ENCODE assay signal across 9 cellular contexts in the genomic region with DNA sequence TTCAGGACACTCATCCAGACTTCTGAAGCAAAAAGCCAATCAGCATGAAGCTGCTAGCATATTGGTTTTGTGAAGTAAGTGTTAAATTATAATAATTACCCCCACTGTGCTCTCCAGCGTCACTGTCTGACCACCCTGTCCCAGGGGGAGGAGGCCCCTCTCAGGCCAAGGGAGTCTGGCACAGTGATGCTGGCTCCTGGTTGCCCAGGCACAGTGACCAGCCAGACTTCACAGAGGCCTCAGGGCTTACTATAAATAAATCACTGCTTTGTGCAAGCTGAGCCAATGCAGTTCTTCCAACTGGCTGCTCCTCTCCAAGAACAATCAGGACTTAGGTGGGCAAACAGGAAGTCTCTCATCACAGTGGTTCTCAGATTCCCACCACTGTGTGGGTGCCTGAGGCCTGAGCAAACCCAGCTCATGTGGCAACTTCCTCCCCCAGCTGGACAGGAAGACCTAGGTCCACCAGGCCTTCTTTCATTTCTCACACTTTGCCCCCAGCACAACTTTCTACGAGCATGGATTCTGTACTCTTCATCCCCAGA. TPM values are rescaled to one million over a fixed set of nuclear protein-coding genes. Genes with fewer than 3 reads are reported as not detected.
DNase-seq lines count a peak whose midpoint lies in the region; ATAC-seq and TF ChIP-seq lines count a peak whose summit lies in the region.
"Had no signal": no experiment of that assay in that cellular context is flagged by ENCODE, and none has a peak within 500 bp of the region (broad histone marks: within the 10 kb centered on the region; RNA-seq: fewer than 3 reads in every experiment).

No MANE protein-coding gene starts in this region.

- H3K27ac ChIP-seq in body of pancreas (peak overlapping the region in 3 of 4 donors; percentile 80 to 91 (median 81)), prostate gland (no peak overlapping the region)
- no peak overlapping the region for H3K27ac ChIP-seq in effector memory CD4-positive, alpha-beta T cell (ENCODE audit: insufficient read depth, low read length, poor library complexity, severe bottlenecking)

- H3K27me3 Mint-ChIP-seq in mesothelial cell of epicardium (ENCODE audit: low read depth), result peaks cover 26% of the 10 kb centered on the region

- DNase-seq in CD1c-positive myeloid dendritic cell (ENCODE audit: extremely low spot score) (peak; percentile 64), HT1080 (ENCODE audit: low read depth) (peak; percentile 89), body of pancreas (no peak), mesothelial cell of epicardium (ENCODE audit: low spot score in 2 of 2, unreplicated experiment in 2 of 2) (no peak), prostate gland (ENCODE audit: low spot score) (no peak), NOMO-1 treated with DMSO at 0.1 percent for 48 hours (lab: John Stamatoyannopoulos, UW; ENCODE audit: unreplicated experiment) (no peak)
- DNase-seq in stimulated activated CD4-positive, alpha-beta T cell treated with anti-CD3 and anti-CD28 coated beads, Interleukin-1b, Interleukin-23, amount 100 ng/mL, for 48 hours, result no peak
- no peak for DNase-seq in effector memory CD4-positive, alpha-beta T cell
- DNase-seq: stimulated activated naive CD4-positive, alpha-beta T cell treated with Interleukin-2 at 50 U/mL for 16 hours had no signal

- 66 to 86% methylated on average over 2 of the region's 2 CpGs for WGBS in body of pancreas, 2 donors
- 76% methylated on average over 2 of the region's 2 CpGs for WGBS in prostate gland

- peaks cover 26% of the 10 kb centered on the region for H3K4me1 Mint-ChIP-seq in mesothelial cell of epicardium

- H3K27me3 ChIP-seq in body of pancreas (no peaks in the 10 kb centered on the region), prostate gland (replicated peaks; ENCODE audit: insufficient read depth) (no peaks in the 10 kb centered on the region)
- no peaks in the 10 kb centered on the region for H3K27me3 ChIP-seq in effector memory CD4-positive, alpha-beta T cell (replicated peaks; ENCODE audit: control insufficient read depth, insufficient read depth, low read length, poor library complexity, severe bottlenecking)

- no peaks in the 10 kb centered on the region for H3K36me3 Mint-ChIP-seq in mesothelial cell of epicardium

- H3K4me1 ChIP-seq in body of pancreas, result peaks cover 47% of the 10 kb centered on the region
- peaks cover 7% of the 10 kb centered on the region for H3K4me1 ChIP-seq in prostate gland (replicated peaks)
- peaks cover 18% of the 10 kb centered on the region for H3K4me1 ChIP-seq in effector memory CD4-positive, alpha-beta T cell (ENCODE audit: control insufficient read depth, insufficient read depth, low read length, poor library complexity, severe bottlenecking)

- H3K4me3 Mint-ChIP-seq in mesothelial cell of epicardium, result peak overlapping the region; percentile 71

- no peaks in the 10 kb centered on the region for H3K9me3 ChIP-seq in body of pancreas
- no peaks in the 10 kb centered on the region for H3K9me3 ChIP-seq in prostate gland
- H3K9me3 ChIP-seq in effector memory CD4-positive, alpha-beta T cell (ENCODE audit: control insufficient read depth, low read length), result no peaks in the 10 kb centered on the region

- peak overlapping the region; percentile 96 for H3K27ac Mint-ChIP-seq in mesothelial cell of epicardium

- no peak overlapping the region for H3K4me3 ChIP-seq in body of pancreas
- no peak overlapping the region for H3K4me3 ChIP-seq in prostate gland
- H3K4me3 ChIP-seq in effector memory CD4-positive, alpha-beta T cell (ENCODE audit: insufficient read depth, low read depth, low read length, poor library complexity, severe bottlenecking), result no peak overlapping the region

- intact Hi-C loops in body of pancreas (cut with DNase I) (no loop called here), prostate gland (cut with DNase I) (no loop called here)

- H3K36me3 ChIP-seq in body of pancreas (replicated peaks in 1 of 2; ENCODE audit: insufficient read depth in 1 of 2, low read depth in 2 of 2) (no peaks in the 10 kb centered on the region), prostate gland (no peaks in the 10 kb centered on the region)
- no peaks in the 10 kb centered on the region for H3K36me3 ChIP-seq in effector memory CD4-positive, alpha-beta T cell (ENCODE audit: control insufficient read depth, insufficient read depth, low read length)

- ATAC-seq in body of pancreas, result no peak

- no peaks in the 10 kb centered on the region for H3K9me3 Mint-ChIP-seq in mesothelial cell of epicardium

- TF ChIP-seq POLR2A in body of pancreas (IDR thresholded peaks at IDR 0.05), result no peak
- TF ChIP-seq POLR2A in prostate gland (IDR thresholded peaks at IDR 0.05), result no peak

- no peak for TF ChIP-seq CTCF in body of pancreas (IDR thresholded peaks at IDR 0.05)
- no peak for TF ChIP-seq CTCF in mesothelial cell of epicardium (IDR thresholded peaks at IDR 0.05; ENCODE audit: unreplicated experiment)
- TF ChIP-seq CTCF in prostate gland (IDR thresholded peaks at IDR 0.05), result no peak

RNA-seq across cellular contexts. Expression of gene DBNDD1, which starts 1.7 kb away (rescaled TPM):
- total RNA-seq in HT1080 (2014; rRNA removed; shearing (Covaris generic)), result 4.1 and 8.2 TPM in 2 replicates
- polyA plus RNA-seq in HT1080 (2015; cell fraction: cytosol; rRNA removed), result 9.4 and 9.9 TPM in 2 replicates
- polyA plus RNA-seq in HT1080 (2015; cell fraction: nucleus; rRNA removed), result 2.8 and 3.8 TPM in 2 replicates
- 10 to 100 TPM; 10.9 to 14.8 TPM for total RNA-seq in body of pancreas
- total RNA-seq in mesothelial cell of epicardium, result 10.2 to 11.5 TPM (median 10.7 TPM) in 3 replicates
- 1 to 10 TPM; 5.3 to 7.7 TPM for total RNA-seq in prostate gland

RNA-seq across cellular contexts. Expression of gene PRDM7, which starts 56.2 kb away (rescaled TPM):
- not detected in 2 replicates for total RNA-seq in HT1080 (2014; rRNA removed; shearing (Covaris generic))
- polyA plus RNA-seq in HT1080 (2015; cell fraction: cytosol; rRNA removed), result not detected in 2 replicates
- polyA plus RNA-seq in HT1080 (2015; cell fraction: nucleus; rRNA removed), result not detected in 2 replicates
- not detected for total RNA-seq in body of pancreas
- total RNA-seq in mesothelial cell of epicardium, result not detected in 3 replicates
- under 1 TPM; 0.09 to 0.28 TPM for total RNA-seq in prostate gland

Comparison
In these comparisons a context has a peak if more than half of its experiments do, and no peak if none do; other contexts are left out.
1. DNase-seq: peak in CD1c-positive myeloid dendritic cell (single experiment) and HT1080 (single experiment); none in body of pancreas (0 of 4), mesothelial cell of epicardium (0 of 2), stimulated activated CD4-positive, alpha-beta T cell treated with anti-CD3 and anti-CD28 coated beads, Interleukin-1b, Interleukin-23, amount 100 ng/mL, for 48 hours (single experiment), prostate gland (single experiment), effector memory CD4-positive, alpha-beta T cell (0 of 3) and NOMO-1 treated with DMSO at 0.1 percent for 48 hours (single experiment).
2. H3K27ac ChIP-seq: peak in body of pancreas (3 of 4); none in prostate gland (0 of 2) and effector memory CD4-positive, alpha-beta T cell (single experiment).